ENCODE assay signal across 8 cellular contexts in the genomic region with DNA sequence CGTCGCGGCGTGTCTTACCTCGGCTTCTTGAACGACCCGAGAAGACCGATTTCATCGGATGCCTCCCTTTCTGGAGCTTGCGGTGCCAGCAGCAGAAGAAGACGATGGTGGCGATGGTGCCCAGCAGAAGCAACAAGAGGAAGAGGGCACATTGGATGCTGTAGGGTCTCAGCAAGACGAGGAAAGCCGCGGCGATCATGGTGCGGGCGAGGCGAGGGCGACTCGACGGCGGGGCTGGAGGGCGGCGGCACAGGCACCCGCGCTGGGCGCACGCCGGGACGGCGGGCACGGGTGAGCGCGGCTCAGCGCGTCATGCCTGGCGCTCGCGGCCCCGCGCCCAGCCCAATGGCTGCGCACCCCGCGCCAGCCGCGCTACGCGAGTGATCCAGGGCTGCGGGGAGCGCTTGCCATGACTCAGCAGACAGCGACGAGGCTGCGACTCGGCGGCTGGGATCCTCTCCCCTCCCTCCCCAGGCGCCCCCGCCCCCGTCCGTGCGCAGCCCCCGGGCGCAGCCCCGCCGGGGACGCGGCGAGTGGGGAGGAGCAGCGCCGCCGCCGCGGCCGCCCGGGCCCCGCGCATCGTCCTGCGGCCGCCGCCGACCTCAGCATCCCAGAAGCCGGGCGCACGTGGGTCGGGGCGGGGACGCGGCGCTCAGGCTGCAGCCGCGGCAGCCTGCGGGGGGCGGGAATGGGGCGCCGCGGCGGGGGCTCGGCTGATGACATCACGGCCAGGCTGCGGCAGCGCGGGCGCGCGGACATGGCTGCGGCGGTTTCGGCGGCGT. TPM values are rescaled to one million over a fixed set of nuclear protein-coding genes. Genes with fewer than 3 reads are reported as not detected.
A peak's percentile ranks its signal among the peaks of the same experiment; 100 is the strongest.
DNase-seq lines count a peak whose midpoint lies in the region; ATAC-seq lines count a peak whose summit lies in the region.

A gene with protein sequence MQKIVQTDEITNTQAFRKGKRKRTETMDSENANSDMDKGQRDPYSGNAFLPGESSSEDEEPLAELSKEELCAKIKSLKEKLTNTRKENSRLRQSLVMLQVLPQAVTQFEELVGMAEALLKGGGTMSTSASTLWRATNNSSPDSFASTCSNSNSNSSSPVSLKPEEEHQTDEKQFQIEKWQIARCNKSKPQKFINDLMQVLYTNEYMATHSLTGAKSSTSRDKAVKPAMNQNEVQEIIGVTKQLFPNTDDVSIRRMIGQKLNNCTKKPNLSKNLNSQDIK (plus strand): TSS at position 719 of the 782 bp plus-strand sequence. CDS start 26,704 bp downstream, outside the sequence.

- ATAC-seq in GM21529 (IDR thresholded peaks at IDR 0.05; ENCODE audit: unreplicated experiment) = peak; percentile 37

- peak within 1 kb of the TSS; percentile 76; the same call in 1 of the 2 replicates for H3K27ac ChIP-seq in HUES64 (ENCODE audit: low read depth, low read length)
- H3K27ac ChIP-seq in layer of hippocampus (ENCODE audit: low read depth, low read length) = peak within 1 kb of the TSS; percentile 77

- H3K9ac ChIP-seq in HUES64 (ENCODE audit: low read depth, low read length) = peak within 1 kb of the TSS; percentile 90

- H3K4me1 ChIP-seq in HUES64 (ENCODE audit: insufficient read depth, low read length) = peaks cover 6% of the 10 kb centered on the region

- H3K4me3 ChIP-seq in HUES64 (ENCODE audit: low read length) = peak within 1 kb of the TSS; percentile 96

- under 1% methylated on average over 111 of the region's 111 CpGs for WGBS in HUES64

- no peaks in the 10 kb centered on the region for H3K9me3 ChIP-seq in HUES64 (ENCODE audit: insufficient read depth, low read depth, low read length)

- H3K27me3 ChIP-seq in HUES64 (ENCODE audit: insufficient read depth, low read length) = peaks cover 31% of the 10 kb centered on the region
- H3K27me3 ChIP-seq in layer of hippocampus (ENCODE audit: control insufficient read depth, insufficient read depth, low read length) = no peaks in the 10 kb centered on the region

- DNase-seq in NCI-H1417 (lab: John Stamatoyannopoulos, UW) (peak; percentile 67 to 84 (median 83)), NCI-H1417 treated with DMSO at 0.1 percent for 48 hours (lab: John Stamatoyannopoulos, UW) (no peak), SW480 (ENCODE audit: low spot score) (peak; percentile 52), cerebellum (ENCODE audit: low spot score) (peak; percentile 76)
- DNase-seq in stimulated activated CD4-positive, alpha-beta T cell treated with anti-CD3 and anti-CD28 coated beads, Interleukin-1b, Interleukin-23, amount 100 ng/mL, for 4 hours (ENCODE audit: low read depth in 2 of 2) = peak; percentile 17 to 25

- H3K36me3 ChIP-seq in HUES64 (ENCODE audit: insufficient read depth, low read length) = peaks cover 5% of the 10 kb centered on the region; the same call in 1 of the 2 replicates

RNA-seq across cellular contexts. Expression of the gene that starts here (rescaled TPM):
- 1.7 TPM for polyA plus RNA-seq in HUES64 (2013, experiment 1 of 2)
- 1.8 TPM for polyA plus RNA-seq in HUES64 (2013, experiment 2 of 2)
- total RNA-seq in cerebellum = 12.6 TPM
